1 cellular context compared by ENCODE assay signal in the genomic region with DNA sequence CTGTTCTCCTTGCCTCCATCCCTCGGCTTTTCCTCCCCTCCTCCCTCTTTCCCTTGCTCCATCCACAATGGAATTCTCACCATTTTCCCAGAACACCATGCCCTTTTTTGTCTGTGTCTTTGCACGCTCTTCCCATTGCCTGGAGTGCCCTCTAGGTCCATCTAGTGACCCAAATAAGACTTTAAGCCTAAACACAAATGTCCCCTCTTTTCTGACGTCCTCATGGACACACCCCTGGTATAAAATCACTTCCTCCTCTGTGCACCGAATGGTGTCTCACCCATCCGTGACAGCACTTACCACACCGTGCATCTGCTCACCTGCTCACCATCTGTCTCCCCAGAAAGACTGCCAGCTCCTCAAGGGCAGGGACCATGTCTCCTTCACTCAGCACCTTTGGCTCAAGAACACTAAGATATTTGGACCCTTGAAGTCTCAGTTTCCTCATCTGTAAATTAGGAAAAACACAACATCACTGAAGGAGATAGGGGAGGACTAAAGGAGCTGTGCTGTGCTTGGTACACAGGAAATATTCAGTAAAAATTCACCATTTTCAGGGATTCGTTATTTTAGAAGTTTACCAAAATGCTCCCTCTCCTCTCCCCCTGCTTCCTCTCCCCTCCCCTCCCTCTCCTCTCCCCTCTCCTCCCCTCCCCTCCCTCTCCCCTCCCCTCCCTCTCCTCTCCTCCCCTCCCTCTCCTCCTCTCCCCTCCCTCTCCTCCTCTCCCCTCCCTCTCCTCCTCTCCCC.
A peak's percentile ranks its signal among the peaks of the same experiment; 100 is the strongest.
TF ChIP-seq lines count a peak whose summit lies in the region.

No MANE protein-coding gene starts in this region.

TF ChIP-seq in K562, 482 proteins besides CTCF, POLR2A, EP300 and RAD21 (continued from another document):
- TF ChIP-seq ELF1 (tag; IDR thresholded peaks at IDR 0.05) (peak; percentile 39; the same call in 1 of the 2 replicates), PCBP2 (IDR thresholded peaks at IDR 0.05; ENCODE audit: low read depth, low read length, poor library complexity, severe bottlenecking) (peak; percentile 78), SPI1 (IDR thresholded peaks at IDR 0.05; ENCODE audit: borderline replicate concordance, low read depth, low read length) (peak; percentile 52; the same call in 1 of the 2 replicates), MYC (IDR thresholded peaks at IDR 0.05; ENCODE audit: low read depth, low read length) (0 out of 2 replicates have a peak, but pooled peaks have one; percentile 15), MYC (CRISPR knock-in tag; IDR thresholded peaks at IDR 0.05; ENCODE audit: borderline replicate concordance, low read depth) (no peak), BHLHE40 (IDR thresholded peaks at IDR 0.05; ENCODE audit: low read length) (0 out of 2 replicates have a peak, but pooled peaks have one; percentile 18), CTBP1 (IDR thresholded peaks at IDR 0.05; ENCODE audit: borderline replicate concordance) (peak; percentile 22; the same call in 1 of the 2 replicates), ATF2 (CRISPR knock-in tag; IDR thresholded peaks at IDR 0.05) (no peak), HMBOX1 (IDR thresholded peaks at IDR 0.05) (no peak), RHOXF2B (CRISPR knock-in tag; conservative IDR thresholded peaks at IDR 0.05) (0 out of 2 replicates have a peak, but pooled peaks have one; percentile 39), PCBP1 (IDR thresholded peaks at IDR 0.05; ENCODE audit: low read depth, low read length, poor library complexity, severe bottlenecking) (peak; percentile 73)
- TF ChIP-seq, protein P1, sequence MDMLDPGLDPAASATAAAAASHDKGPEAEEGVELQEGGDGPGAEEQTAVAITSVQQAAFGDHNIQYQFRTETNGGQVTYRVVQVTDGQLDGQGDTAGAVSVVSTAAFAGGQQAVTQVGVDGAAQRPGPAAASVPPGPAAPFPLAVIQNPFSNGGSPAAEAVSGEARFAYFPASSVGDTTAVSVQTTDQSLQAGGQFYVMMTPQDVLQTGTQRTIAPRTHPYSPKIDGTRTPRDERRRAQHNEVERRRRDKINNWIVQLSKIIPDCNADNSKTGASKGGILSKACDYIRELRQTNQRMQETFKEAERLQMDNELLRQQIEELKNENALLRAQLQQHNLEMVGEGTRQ (CRISPR knock-in tag; IDR thresholded peaks at IDR 0.05) = no peak
- TF ChIP-seq, protein P2, sequence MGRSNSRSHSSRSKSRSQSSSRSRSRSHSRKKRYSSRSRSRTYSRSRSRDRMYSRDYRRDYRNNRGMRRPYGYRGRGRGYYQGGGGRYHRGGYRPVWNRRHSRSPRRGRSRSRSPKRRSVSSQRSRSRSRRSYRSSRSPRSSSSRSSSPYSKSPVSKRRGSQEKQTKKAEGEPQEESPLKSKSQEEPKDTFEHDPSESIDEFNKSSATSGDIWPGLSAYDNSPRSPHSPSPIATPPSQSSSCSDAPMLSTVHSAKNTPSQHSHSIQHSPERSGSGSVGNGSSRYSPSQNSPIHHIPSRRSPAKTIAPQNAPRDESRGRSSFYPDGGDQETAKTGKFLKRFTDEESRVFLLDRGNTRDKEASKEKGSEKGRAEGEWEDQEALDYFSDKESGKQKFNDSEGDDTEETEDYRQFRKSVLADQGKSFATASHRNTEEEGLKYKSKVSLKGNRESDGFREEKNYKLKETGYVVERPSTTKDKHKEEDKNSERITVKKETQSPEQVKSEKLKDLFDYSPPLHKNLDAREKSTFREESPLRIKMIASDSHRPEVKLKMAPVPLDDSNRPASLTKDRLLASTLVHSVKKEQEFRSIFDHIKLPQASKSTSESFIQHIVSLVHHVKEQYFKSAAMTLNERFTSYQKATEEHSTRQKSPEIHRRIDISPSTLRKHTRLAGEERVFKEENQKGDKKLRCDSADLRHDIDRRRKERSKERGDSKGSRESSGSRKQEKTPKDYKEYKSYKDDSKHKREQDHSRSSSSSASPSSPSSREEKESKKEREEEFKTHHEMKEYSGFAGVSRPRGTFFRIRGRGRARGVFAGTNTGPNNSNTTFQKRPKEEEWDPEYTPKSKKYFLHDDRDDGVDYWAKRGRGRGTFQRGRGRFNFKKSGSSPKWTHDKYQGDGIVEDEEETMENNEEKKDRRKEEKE (IDR thresholded peaks at IDR 0.05; ENCODE audit: borderline replicate concordance in 1 of 2, control insufficient read depth in 1 of 2, low read depth in 2 of 2, low read length in 1 of 2) = no peak
